ENCODE assay signal across 27 cellular contexts in genomic region chr5:165844571-165844970, GRCh38.
"Had no signal": no experiment of that assay in that cellular context is flagged by ENCODE, and none has a peak within 500 bp of the region (broad histone marks: within the 10 kb centered on the region; RNA-seq: fewer than 3 reads in every experiment).

No MANE protein-coding gene starts in this region.

- H3K36me3 ChIP-seq: stomach, suprapubic skin, thoracic aorta, thyroid gland, tibial artery, tibial nerve, transverse colon, upper lobe of left lung, upper lobe of right lung, uterus, vagina had no signal

- H3K9me3 ChIP-seq: stomach, suprapubic skin, testis, thoracic aorta, thyroid gland, tibial artery, tibial nerve, transverse colon, upper lobe of left lung, upper lobe of right lung, uterus, vagina had no signal

- ATAC-seq: stimulated activated effector memory CD8-positive, alpha-beta T cell treated with anti-CD3 and anti-CD28 coated beads, Interleukin-12 subunit alpha, Interleukin-12 subunit beta, amount 100 ng/mL, for 72 hours; stimulated activated memory B cell treated with anti-CD40 and anti-IgM and Interleukin-4, amounts not matched to agents 10 μg/mL and 1 μg/mL and 100 μg/mL, for 72 hours; stimulated activated naive B cell treated with anti-CD40 and anti-IgM and Interleukin-4, amounts not matched to agents 10 μg/mL and 1 μg/mL and 100 μg/mL, for 72 hours; stimulated activated naive CD8-positive, alpha-beta T cell treated with anti-CD3 and anti-CD28 coated beads, Interleukin-15, amount 100 ng/mL, for 72 hours; stimulated activated naive CD8-positive, alpha-beta T cell treated with anti-CD3 and anti-CD28 coated beads, Interleukin-15, Interleukin-2, amounts not matched to agents 100 U/mL and 50 U/mL, for 24 hours; upper lobe of right lung had no signal

- H3K4me1 ChIP-seq: stomach, suprapubic skin, testis, thyroid gland, tibial artery, tibial nerve, transverse colon, upper lobe of left lung, upper lobe of right lung, uterus, vagina had no signal

- DNase-seq: stimulated activated CD4-positive, alpha-beta T cell treated with anti-CD3 and anti-CD28 coated beads, Interleukin-2, amount 100 ng/mL, for 48 hours; stimulated activated CD4-positive, alpha-beta T cell treated with anti-CD3 and anti-CD28 coated beads, Interleukin-4, amount 100 ng/mL, for 1 hour; stimulated activated CD4-positive, alpha-beta T cell treated with anti-CD3 and anti-CD28 coated beads, Interleukin-4, amount 100 ng/mL, for 24 hours; stimulated activated CD4-positive, alpha-beta T cell treated with anti-CD3 and anti-CD28 coated beads, Interleukin-4, amount 100 ng/mL, for 4 hours; stimulated activated CD8-positive, alpha-beta memory T cell treated with anti-CD3 and anti-CD28 coated beads, Interleukin-4, amount 100 ng/mL, for 48 hours; stimulated activated naive B cell treated with anti-CD40 and anti-IgM and Interleukin-4, amounts not matched to agents 10 μg/mL and 1 μg/mL and 100 μg/mL, for 72 hours; stimulated activated naive CD4-positive, alpha-beta T cell; stimulated activated naive CD4-positive, alpha-beta T cell treated with Interleukin-2 at 50 U/mL for 16 hours; stimulated activated naive CD8-positive, alpha-beta T cell treated with anti-CD3 and anti-CD28 coated beads, Interleukin-15, amount 100 ng/mL, for 72 hours; stimulated activated naive CD8-positive, alpha-beta T cell treated with anti-CD3 and anti-CD28 coated beads, Interleukin-15, Interleukin-2, amounts not matched to agents 100 U/mL and 50 U/mL, for 24 hours; stomach; substantia nigra; testis; thyroid gland; tibial artery; transverse colon; trophoblast cell; upper lobe of left lung; upper lobe of right lung; uterus had no signal

- H3K27ac ChIP-seq: stomach, suprapubic skin, testis, thoracic aorta, thyroid gland, tibial artery, tibial nerve, transverse colon, upper lobe of left lung, upper lobe of right lung, uterus, vagina had no signal

- FAIRE-seq: urothelium cell line had no signal

- H3K4me3 ChIP-seq: stomach, suprapubic skin, testis, thoracic aorta, thyroid gland, tibial artery, tibial nerve, transverse colon, upper lobe of left lung, upper lobe of right lung, uterus, vagina had no signal

- H3K27me3 ChIP-seq: stomach, suprapubic skin, testis, thyroid gland, tibial artery, tibial nerve, transverse colon, upper lobe of left lung, upper lobe of right lung, uterus, vagina had no signal
